8 cellular contexts compared by ENCODE assay signal in genomic region chr20:63520939-63521601, GRCh38. TPM values are rescaled to one million over a fixed set of nuclear protein-coding genes. Genes with fewer than 3 reads are reported as not detected.
DNase-seq lines count a peak whose midpoint lies in the region; ATAC-seq, FAIRE-seq and TF ChIP-seq lines count a peak whose summit lies in the region.

No MANE protein-coding gene starts in this region.

- 6% methylated on average over 6 of the region's 67 CpGs for WGBS in right lobe of liver (ENCODE audit: insufficient coverage, low coverage, low lambda C conversion rate, missing lambda C conversion rate)

- peak overlapping the region; percentile 73 for H3K4me3 Mint-ChIP-seq in activated CD4-positive, alpha-beta T cell treated with anti-CD3 and anti-CD28 coated beads, Interleukin-2, amount 10 ng/mL, durations not matched to agents 7 days and 5 days

- peaks cover 4 to 6% of the 10 kb centered on the region in 2 donors for H3K9me3 ChIP-seq in duodenal mucosa (ENCODE audit: control insufficient read depth in 1 of 2, low read length in 2 of 2)
- no peaks in the 10 kb centered on the region for H3K9me3 ChIP-seq in right lobe of liver

- TF ChIP-seq POLR2A in GM12892 (IDR thresholded peaks at IDR 0.05; ENCODE audit: low read depth, low read length): peak; percentile 46
- no peak for TF ChIP-seq POLR2A in right lobe of liver (IDR thresholded peaks at IDR 0.05)

- H3K36me3 ChIP-seq in duodenal mucosa (ENCODE audit: control insufficient read depth in 1 of 2, insufficient read depth in 2 of 2, low read length in 2 of 2) (peaks cover 14 to 19% of the 10 kb centered on the region in 2 donors), right lobe of liver (no peaks in the 10 kb centered on the region)

- H3K4me1 Mint-ChIP-seq in activated CD4-positive, alpha-beta T cell treated with anti-CD3 and anti-CD28 coated beads, Interleukin-2, amount 10 ng/mL, durations not matched to agents 7 days and 5 days: peaks cover 12% of the 10 kb centered on the region

- peak; percentile 90 for FAIRE-seq in GM12892 (lab: Jason Lieb, UNC)

- H3K27ac ChIP-seq in duodenal mucosa (ENCODE audit: low read depth, low read length): peak overlapping the region; percentile 94
- H3K27ac ChIP-seq in right lobe of liver: peak overlapping the region; percentile 94 to 98 (median 98)

- H3K9me3 Mint-ChIP-seq in activated CD4-positive, alpha-beta T cell treated with anti-CD3 and anti-CD28 coated beads, Interleukin-2, amount 10 ng/mL, durations not matched to agents 7 days and 5 days: peaks cover 8% of the 10 kb centered on the region

- H3K4me3 ChIP-seq in duodenal mucosa (ENCODE audit: low read depth in 1 of 2, low read length in 2 of 2) (peak overlapping the region; percentile 84 to 92), right lobe of liver (peak overlapping the region; percentile 67 to 78 (median 75))

- POLR2A ChIA-PET in activated CD4-positive, alpha-beta T cell treated with anti-CD3 and anti-CD28 coated beads, Interleukin-2, amount 10 ng/mL, durations not matched to agents 7 days and 5 days (lab: Charles Lee): interaction anchor here (0.7 kb wide), 2 partner anchors 24 to 307 kb away, joined by 3 read pairs; no protein-coding TSS in a partner anchor

- H3K4me1 ChIP-seq in duodenal mucosa (ENCODE audit: control insufficient read depth in 1 of 2, insufficient read depth in 2 of 2, low read length in 2 of 2) (peaks cover 8 to 18% of the 10 kb centered on the region in 2 donors), right lobe of liver (peaks cover 0 to 10% (median 2%) of the 10 kb centered on the region in 4 donors)

- intact Hi-C loops in right lobe of liver (cut with DNase I): no loop called here

- ATAC-seq in HG02571 (IDR thresholded peaks at IDR 0.05; ENCODE audit: unreplicated experiment) (peak; percentile 29), right lobe of liver (peak; percentile 65 to 76 (median 67)), HG03378 (IDR thresholded peaks at IDR 0.05; ENCODE audit: unreplicated experiment) (no peak)

- DNase-seq in GM12892 (ENCODE audit: insufficient read length) (peak; percentile 89), NCI-H1105 treated with DMSO at 0.1 percent for 48 hours (lab: John Stamatoyannopoulos, UW) (peak; percentile 53), right lobe of liver (peak; percentile 77 to 83 (median 77))
- peak; percentile 77 for DNase-seq in activated CD4-positive, alpha-beta T cell treated with anti-CD3 and anti-CD28 coated beads, Interleukin-2, amount 10 ng/mL, durations not matched to agents 7 days and 5 days
- peak; percentile 75 for DNase-seq in stimulated activated CD4-positive, alpha-beta T cell treated with anti-CD3 and anti-CD28 coated beads, Interleukin-4, amount 100 ng/mL, for 24 hours

- no peaks in the 10 kb centered on the region for H3K27me3 Mint-ChIP-seq in activated CD4-positive, alpha-beta T cell treated with anti-CD3 and anti-CD28 coated beads, Interleukin-2, amount 10 ng/mL, durations not matched to agents 7 days and 5 days

- H3K27me3 ChIP-seq in duodenal mucosa (ENCODE audit: control insufficient read depth in 1 of 2, insufficient read depth in 2 of 2, low read length in 2 of 2): peaks cover 4 to 26% of the 10 kb centered on the region in 2 donors
- no peaks in the 10 kb centered on the region for H3K27me3 ChIP-seq in right lobe of liver

- H3K9ac ChIP-seq in duodenal mucosa (ENCODE audit: low read depth in 1 of 2, low read length in 2 of 2): peak overlapping the region; percentile 82 to 90

- peak overlapping the region; percentile 81 for H3K27ac Mint-ChIP-seq in activated CD4-positive, alpha-beta T cell treated with anti-CD3 and anti-CD28 coated beads, Interleukin-2, amount 10 ng/mL, durations not matched to agents 7 days and 5 days

- H3K36me3 Mint-ChIP-seq in activated CD4-positive, alpha-beta T cell treated with anti-CD3 and anti-CD28 coated beads, Interleukin-2, amount 10 ng/mL, durations not matched to agents 7 days and 5 days (ENCODE audit: low read depth): peaks cover 23% of the 10 kb centered on the region

- CTCF ChIA-PET in activated CD4-positive, alpha-beta T cell treated with anti-CD3 and anti-CD28 coated beads, Interleukin-2, amount 10 ng/mL, durations not matched to agents 7 days and 5 days (lab: Charles Lee): interaction anchor here (0.6 to 2.3 kb wide), 7 partner anchors 13 to 536 kb away, joined by 3 to 21 read pairs (median 4); partner anchors contain the start of gene PTK6

- TF ChIP-seq CTCF in right lobe of liver (IDR thresholded peaks at IDR 0.05): peak in 1 of 4 donors; percentile 13

RNA-seq across cellular contexts. Expression of gene PPDPF, which starts 0.5 kb away (rescaled TPM):
- 15.9 TPM for polyA plus RNA-seq in GM12892 (2012; ENCODE audit: missing spikeins)
- total RNA-seq in activated CD4-positive, alpha-beta T cell treated with anti-CD3 and anti-CD28 coated beads, Interleukin-2, amount 10 ng/mL, durations not matched to agents 7 days and 5 days: 100 to 1,000 TPM; 167 to 193 TPM
- total RNA-seq in right lobe of liver: 10 to 100 TPM; 50.2 to 99.4 (median 76.7) TPM

RNA-seq across cellular contexts. Expression of gene PTK6, which starts 16.1 kb away (rescaled TPM):
- polyA plus RNA-seq in GM12892 (2012; ENCODE audit: missing spikeins): 0.72 TPM
- total RNA-seq in activated CD4-positive, alpha-beta T cell treated with anti-CD3 and anti-CD28 coated beads, Interleukin-2, amount 10 ng/mL, durations not matched to agents 7 days and 5 days: under 1 TPM; 0.71 to 0.74 TPM
- total RNA-seq in right lobe of liver: 10 to 100 TPM in 1 of 6 experiments, 1 to 10 TPM in 3, under 1 TPM in 2; 0.78 to 11.0 (median 3.6) TPM

RNA-seq across cellular contexts. Expression of gene EEF1A2, which starts 22.2 kb away (rescaled TPM):
- 1.2 TPM for polyA plus RNA-seq in GM12892 (2012; ENCODE audit: missing spikeins)
- total RNA-seq in activated CD4-positive, alpha-beta T cell treated with anti-CD3 and anti-CD28 coated beads, Interleukin-2, amount 10 ng/mL, durations not matched to agents 7 days and 5 days: under 1 TPM; 0.12 to 0.17 TPM
- total RNA-seq in right lobe of liver: 100 to 1,000 TPM in 2 of 6 experiments, 1 to 10 TPM in 1, under 1 TPM in 3; 0.22 to 153 (median 1.0) TPM

RNA-seq across cellular contexts. Expression of gene SRMS, which starts 26.5 kb away (rescaled TPM):
- polyA plus RNA-seq in GM12892 (2012; ENCODE audit: missing spikeins): not detected
- total RNA-seq in activated CD4-positive, alpha-beta T cell treated with anti-CD3 and anti-CD28 coated beads, Interleukin-2, amount 10 ng/mL, durations not matched to agents 7 days and 5 days: not detected
- not detected for total RNA-seq in right lobe of liver

RNA-seq across cellular contexts. Expression of gene FNDC11, which starts 32.9 kb away (rescaled TPM):
- 0.19 TPM for polyA plus RNA-seq in GM12892 (2012; ENCODE audit: missing spikeins)
- total RNA-seq in activated CD4-positive, alpha-beta T cell treated with anti-CD3 and anti-CD28 coated beads, Interleukin-2, amount 10 ng/mL, durations not matched to agents 7 days and 5 days: under 1 TPM; 0.15 to 0.57 TPM
- total RNA-seq in right lobe of liver: not detected
